3 cellular contexts compared by ENCODE assay signal in the genomic region with DNA sequence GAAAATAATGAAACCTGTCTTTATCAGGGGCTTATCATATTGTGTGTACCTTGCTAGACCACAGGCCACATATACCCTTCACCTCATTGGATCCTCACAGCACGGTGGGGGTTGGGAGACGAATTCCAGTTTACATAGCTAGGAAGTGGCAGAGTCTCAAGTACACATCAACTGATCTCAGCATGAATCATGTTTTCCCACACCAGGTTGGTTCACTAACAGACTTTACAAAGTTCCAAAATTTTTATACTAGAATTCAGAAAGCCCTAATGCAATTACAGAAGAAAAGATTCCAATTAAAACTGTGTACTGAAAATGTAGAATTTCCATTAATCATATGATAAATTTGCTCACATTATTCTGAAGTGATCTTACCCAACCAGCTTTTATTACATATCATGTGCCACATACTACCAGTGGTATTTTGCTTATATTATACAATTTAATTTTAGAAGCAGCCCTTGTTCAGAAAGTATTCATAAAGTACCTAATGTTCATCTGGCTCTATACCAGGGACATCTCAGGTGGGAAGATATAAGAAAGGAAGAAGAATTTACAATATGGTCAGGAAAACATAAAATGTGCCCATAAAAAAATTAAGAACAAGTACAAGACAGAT.
TF ChIP-seq lines count a peak whose summit lies in the region.

No MANE protein-coding gene starts in this region.

TF ChIP-seq in A549, 52 proteins besides CTCF, POLR2A, EP300 and RAD21:
- no peak; the same call in 1 of the 2 replicates for TF ChIP-seq FOSL2 (IDR thresholded peaks at IDR 0.05)
- TF ChIP-seq FOSL2 (CRISPR knock-in tag; IDR thresholded peaks at IDR 0.05): peak; percentile 51
- TF ChIP-seq NPAS2 (CRISPR knock-in tag; IDR thresholded peaks at IDR 0.05; ENCODE audit: borderline replicate concordance): no peak

TF ChIP-seq in IMR-90, 13 proteins besides CTCF, POLR2A, EP300 and RAD21:
- TF ChIP-seq SMC3 (IDR thresholded peaks at IDR 0.05; ENCODE audit: low read depth, low read length): no peak
- 0 out of 2 replicates have a peak, but pooled peaks have one; percentile 8 for TF ChIP-seq FOS (IDR thresholded peaks at IDR 0.05; ENCODE audit: low read depth, low read length)

TF ChIP-seq in K562, 482 proteins besides CTCF, POLR2A, EP300 and RAD21:
- TF ChIP-seq FOSL1 (tag; conservative IDR thresholded peaks at IDR 0.05) (peak; percentile 56), HDAC2 (IDR thresholded peaks at IDR 0.05) (no peak), ELF4 (CRISPR knock-in tag; IDR thresholded peaks at IDR 0.05) (no peak), PPARD (CRISPR knock-in tag; IDR thresholded peaks at IDR 0.05) (no peak), ZNF253 (CRISPR knock-in tag; conservative IDR thresholded peaks at IDR 0.05) (no peak)
- TF ChIP-seq, protein P1, sequence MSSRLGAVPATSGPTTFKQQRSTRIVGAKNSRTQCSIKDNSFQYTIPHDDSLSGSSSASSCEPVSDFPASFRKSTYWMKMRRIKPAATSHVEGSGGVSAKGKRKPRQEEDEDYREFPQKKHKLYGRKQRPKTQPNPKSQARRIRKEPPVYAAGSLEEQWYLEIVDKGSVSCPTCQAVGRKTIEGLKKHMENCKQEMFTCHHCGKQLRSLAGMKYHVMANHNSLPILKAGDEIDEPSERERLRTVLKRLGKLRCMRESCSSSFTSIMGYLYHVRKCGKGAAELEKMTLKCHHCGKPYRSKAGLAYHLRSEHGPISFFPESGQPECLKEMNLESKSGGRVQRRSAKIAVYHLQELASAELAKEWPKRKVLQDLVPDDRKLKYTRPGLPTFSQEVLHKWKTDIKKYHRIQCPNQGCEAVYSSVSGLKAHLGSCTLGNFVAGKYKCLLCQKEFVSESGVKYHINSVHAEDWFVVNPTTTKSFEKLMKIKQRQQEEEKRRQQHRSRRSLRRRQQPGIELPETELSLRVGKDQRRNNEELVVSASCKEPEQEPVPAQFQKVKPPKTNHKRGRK (tag; IDR thresholded peaks at IDR 0.05): no peak
